Comparison of ENCODE assay signal across 9 cellular contexts in genomic region chr17:55264273-55264639, GRCh38. TPM values are rescaled to one million over a fixed set of nuclear protein-coding genes. Genes with fewer than 3 reads are reported as not detected.
DNase-seq lines count a peak whose midpoint lies in the region; ATAC-seq, FAIRE-seq and TF ChIP-seq lines count a peak whose summit lies in the region.
"Had no signal": no experiment of that assay in that cellular context is flagged by ENCODE, and none has a peak within 500 bp of the region (broad histone marks: within the 10 kb centered on the region; RNA-seq: fewer than 3 reads in every experiment).

No MANE protein-coding gene starts in this region.

- H3K27ac Mint-ChIP-seq in activated CD4-positive, alpha-beta T cell treated with anti-CD3 and anti-CD28 coated beads for 36 hours = no peak overlapping the region
- H3K27ac Mint-ChIP-seq in activated CD8-positive, alpha-beta T cell treated with anti-CD3 and anti-CD28 coated beads for 36 hours = no peak overlapping the region

- intact Hi-C loops in activated CD4-positive, alpha-beta T cell treated with anti-CD3 and anti-CD28 coated beads for 36 hours (cut with DNase I, micrococcal nuclease) = loop anchor here (1.0 to 10.0 kb wide), 5 partner anchors 22 to 296 kb away; partner anchors contain the start of genes COX11 (in 1 of the 2) and STXBP4 (in 1 of the 2)
- intact Hi-C loops in activated CD8-positive, alpha-beta T cell treated with anti-CD3 and anti-CD28 coated beads for 36 hours (cut with micrococcal nuclease) = no loop called here

- 17% methylated on average over 14 of the region's 14 CpGs for WGBS in suprapubic skin

- H3K27me3 ChIP-seq in keratinocyte (ENCODE audit: control insufficient read depth, extremely low read depth, insufficient read depth, low read length) = peaks cover 47% of the 10 kb centered on the region
- no peaks in the 10 kb centered on the region for H3K27me3 ChIP-seq in suprapubic skin

- TF ChIP-seq CTCF in activated CD8-positive, alpha-beta T cell treated with anti-CD3 and anti-CD28 coated beads for 36 hours (IDR thresholded peaks at IDR 0.05) = no peak
- TF ChIP-seq CTCF in keratinocyte (optimal IDR thresholded peaks at IDR 0.05 in 1 of 3, IDR thresholded peaks at IDR 0.05 in 1 of 3, conservative IDR thresholded peaks at IDR 0.05 in 1 of 3; ENCODE audit: extremely low read depth in 1 of 3, insufficient read depth in 2 of 3, low read length in 3 of 3) (no peak), suprapubic skin (IDR thresholded peaks at IDR 0.05) (no peak)

- peaks cover 58% of the 10 kb centered on the region for H3K27me3 Mint-ChIP-seq in activated CD4-positive, alpha-beta T cell treated with anti-CD3 and anti-CD28 coated beads for 36 hours
- H3K27me3 Mint-ChIP-seq in activated CD8-positive, alpha-beta T cell treated with anti-CD3 and anti-CD28 coated beads for 36 hours = peaks cover 66% of the 10 kb centered on the region

- H2AFZ ChIP-seq in keratinocyte (ENCODE audit: control insufficient read depth, low read length) = no peak overlapping the region

- TF ChIP-seq POLR2A in suprapubic skin (IDR thresholded peaks at IDR 0.05) = no peak

- H3K9ac ChIP-seq in keratinocyte (ENCODE audit: control insufficient read depth, extremely low read depth, insufficient read depth, low read length) = no peak overlapping the region
- H3K9ac ChIP-seq: BLaER1 treated with 17β-estradiol and CSF1 and Interleukin-3, amounts not matched to agents 10 nM and 100 nM had no signal

- H3K4me1 ChIP-seq in keratinocyte (ENCODE audit: control insufficient read depth, extremely low read depth, insufficient read depth, low read length) = peaks cover 4% of the 10 kb centered on the region
- H3K4me1 ChIP-seq in suprapubic skin = peaks cover 38% of the 10 kb centered on the region

- H3K27ac ChIP-seq in keratinocyte (ENCODE audit: control insufficient read depth, insufficient read depth, low read length) (no peak overlapping the region), suprapubic skin (no peak overlapping the region)
- H3K27ac ChIP-seq: BLaER1 treated with 17β-estradiol and CSF1 and Interleukin-3, amounts not matched to agents 10 nM and 100 nM had no signal

- H3K9me3 ChIP-seq in keratinocyte (ENCODE audit: control insufficient read depth, low read depth, low read length) (no peaks in the 10 kb centered on the region), suprapubic skin (no peaks in the 10 kb centered on the region)

- H3K4me3 ChIP-seq in keratinocyte (ENCODE audit: control insufficient read depth in 2 of 3, extremely low read depth in 1 of 3, insufficient read depth in 2 of 3, low read depth in 1 of 3, low read length in 3 of 3) (peak overlapping the region in 1 of 3 experiments; percentile 13), suprapubic skin (peak overlapping the region; percentile 79)

- H3K79me2 ChIP-seq in keratinocyte (ENCODE audit: control insufficient read depth, insufficient read depth, low read length) = no peaks in the 10 kb centered on the region

- CTCF ChIA-PET in activated CD4-positive, alpha-beta T cell treated with anti-CD3 and anti-CD28 coated beads for 36 hours (lab: Charles Lee) = interaction anchor here (0.6 to 1.2 kb wide), 3 partner anchors 9 to 94 kb away, joined by 3 read pairs; no protein-coding TSS in a partner anchor
- CTCF ChIA-PET in activated CD8-positive, alpha-beta T cell treated with anti-CD3 and anti-CD28 coated beads for 36 hours (lab: Charles Lee) = no interaction called here

- H3K4me2 ChIP-seq in keratinocyte (ENCODE audit: control insufficient read depth, extremely low read depth, insufficient read depth, low read depth, low read length) = peak overlapping the region; percentile 50

- no peak for FAIRE-seq in keratinocyte (lab: Jason Lieb, UNC)

- no peaks in the 10 kb centered on the region for H3K9me3 Mint-ChIP-seq in activated CD4-positive, alpha-beta T cell treated with anti-CD3 and anti-CD28 coated beads for 36 hours (ENCODE audit: low read depth)
- H3K9me3 Mint-ChIP-seq in activated CD8-positive, alpha-beta T cell treated with anti-CD3 and anti-CD28 coated beads for 36 hours = no peaks in the 10 kb centered on the region

- dilution Hi-C loops in keratinocyte (cut with MboI; ENCODE audit: extremely low pct_ligation_motif_present, low sequenced_read_pairs) = no loop called here

- no peaks in the 10 kb centered on the region for H3K36me3 ChIP-seq in keratinocyte (ENCODE audit: control insufficient read depth in 2 of 2, extremely low read depth in 1 of 2, insufficient read depth in 2 of 2, low read length in 2 of 2)
- H3K36me3 ChIP-seq in suprapubic skin = no peaks in the 10 kb centered on the region
- H3K36me3 ChIP-seq: BLaER1 treated with 17β-estradiol and CSF1 and Interleukin-3, amounts not matched to agents 10 nM and 100 nM had no signal

- H3K4me1 Mint-ChIP-seq in activated CD4-positive, alpha-beta T cell treated with anti-CD3 and anti-CD28 coated beads for 36 hours = peaks cover 16% of the 10 kb centered on the region
- peaks cover 11% of the 10 kb centered on the region for H3K4me1 Mint-ChIP-seq in activated CD8-positive, alpha-beta T cell treated with anti-CD3 and anti-CD28 coated beads for 36 hours (ENCODE audit: low read depth)

- no peak for TF ChIP-seq EP300 in suprapubic skin (IDR thresholded peaks at IDR 0.05)

- no peaks in the 10 kb centered on the region for H3K9me1 ChIP-seq in keratinocyte (ENCODE audit: control insufficient read depth, extremely low read depth, insufficient read depth, low read length)

- peak overlapping the region; percentile 31 for H3K4me3 Mint-ChIP-seq in activated CD4-positive, alpha-beta T cell treated with anti-CD3 and anti-CD28 coated beads for 36 hours
- peak overlapping the region; percentile 56 for H3K4me3 Mint-ChIP-seq in activated CD8-positive, alpha-beta T cell treated with anti-CD3 and anti-CD28 coated beads for 36 hours

- no peaks in the 10 kb centered on the region for H3K36me3 Mint-ChIP-seq in activated CD4-positive, alpha-beta T cell treated with anti-CD3 and anti-CD28 coated beads for 36 hours (ENCODE audit: low read depth)
- no peaks in the 10 kb centered on the region for H3K36me3 Mint-ChIP-seq in activated CD8-positive, alpha-beta T cell treated with anti-CD3 and anti-CD28 coated beads for 36 hours (ENCODE audit: low read depth)

- DNase-seq in activated CD4-positive, alpha-beta T cell treated with anti-CD3 and anti-CD28 coated beads for 36 hours = peak; percentile 7
- DNase-seq in activated CD4-positive, alpha-beta T cell treated with anti-CD3 and anti-CD28 coated beads for 48 hours = no peak
- no peak for DNase-seq in activated CD8-positive, alpha-beta T cell treated with anti-CD3 and anti-CD28 coated beads for 36 hours
- DNase-seq in keratinocyte (ENCODE audit: low read depth, low spot score) (no peak), suprapubic skin (ENCODE audit: low spot score in 2 of 2) (no peak), Kasumi-1 (lab: John Stamatoyannopoulos, UW) (no peak)

- POLR2A ChIA-PET in activated CD4-positive, alpha-beta T cell treated with anti-CD3 and anti-CD28 coated beads for 36 hours (lab: Charles Lee) = no interaction called here
- POLR2A ChIA-PET in activated CD8-positive, alpha-beta T cell treated with anti-CD3 and anti-CD28 coated beads for 36 hours (lab: Charles Lee) = no interaction called here

- H4K20me1 ChIP-seq in keratinocyte (ENCODE audit: control insufficient read depth, extremely low read depth, insufficient read depth, low read length) = no peaks in the 10 kb centered on the region
- H4K20me1 ChIP-seq: BLaER1 treated with 17β-estradiol and CSF1 and Interleukin-3, amounts not matched to agents 10 nM and 100 nM had no signal

- peak; percentile 13 for ATAC-seq in activated CD4-positive, alpha-beta T cell treated with anti-CD3 and anti-CD28 coated beads for 36 hours
- no peak for ATAC-seq in activated CD8-positive, alpha-beta T cell treated with anti-CD3 and anti-CD28 coated beads for 36 hours
- ATAC-seq in GM18519 (IDR thresholded peaks at IDR 0.05; ENCODE audit: low FRiP score, unreplicated experiment) = no peak
- no peak for ATAC-seq in HG02623 (IDR thresholded peaks at IDR 0.05; ENCODE audit: unreplicated experiment)

RNA-seq across cellular contexts. Expression of gene HLF, which starts 0.5 kb away (rescaled TPM):
- total RNA-seq in activated CD4-positive, alpha-beta T cell treated with anti-CD3 and anti-CD28 coated beads for 36 hours = 1 to 10 TPM in 1 of 2 experiments, under 1 TPM in 1; 0.95 to 1.0 TPM
- under 1 TPM; 0.25 to 0.72 TPM for total RNA-seq in activated CD8-positive, alpha-beta T cell treated with anti-CD3 and anti-CD28 coated beads for 36 hours
- polyA plus RNA-seq in keratinocyte = 0.09 to 0.85 TPM (median 0.21 TPM) in 3 replicates
- polyA plus RNA-seq in keratinocyte (2011; ENCODE audit: low read depth) = 0.39 TPM
- polyA plus RNA-seq in keratinocyte (2011; cell fraction: cytosol; rRNA removed) = 0.06 and 0.13 TPM in 2 replicates
- polyA plus RNA-seq in keratinocyte (2011; cell fraction: nucleus; rRNA removed) = 0.53 and 1.4 TPM in 2 replicates
- polyA plus RNA-seq in keratinocyte (2012; ENCODE audit: low replicate concordance) = 0.15 and 0.78 TPM in 2 replicates
- 0.19 to 2.2 TPM in 2 of 3 replicates, not detected in the other for polyA minus RNA-seq in keratinocyte
- polyA minus RNA-seq in keratinocyte (2011; cell fraction: cytosol; rRNA and poly(A)+ RNA removed) = not detected
- 0.32 and 0.78 TPM in 2 replicates for polyA minus RNA-seq in keratinocyte (2011; cell fraction: nucleus; rRNA and poly(A)+ RNA removed)
- 10 to 100 TPM; 26.2 to 41.8 (median 36.5) TPM for total RNA-seq in suprapubic skin

Comparison
In these comparisons a context has a peak if more than half of its experiments do, and no peak if none do; other contexts are left out.
1. RNA of gene HLF, which starts 0.5 kb away (total RNA-seq): 26.2 to 41.8 TPM in suprapubic skin; 0.95 to 1.0 TPM in activated CD4-positive, alpha-beta T cell treated with anti-CD3 and anti-CD28 coated beads for 36 hours and 0.25 to 0.72 TPM in activated CD8-positive, alpha-beta T cell treated with anti-CD3 and anti-CD28 coated beads for 36 hours; every median in the first group is over 10 times any median in the second.